Comparison of ENCODE assay signal across 1 cellular context in genomic region chr16:11980167-11980844, GRCh38.
TF ChIP-seq lines count a peak whose summit lies in the region.

No MANE protein-coding gene starts in this region.

TF ChIP-seq in HepG2, 621 proteins besides CTCF, POLR2A, EP300 and RAD21:
- TF ChIP-seq ZNF652 (CRISPR knock-in tag; IDR thresholded peaks at IDR 0.05; ENCODE audit: borderline replicate concordance, low read depth) = peak; percentile 73
- no peak for TF ChIP-seq DZIP1 (CRISPR knock-in tag; IDR thresholded peaks at IDR 0.05)
